ENCODE assay signal across 8 cellular contexts in genomic region chr9:128552744-128553221, GRCh38. TPM values are rescaled to one million over a fixed set of nuclear protein-coding genes. Genes with fewer than 3 reads are reported as not detected.
DNase-seq lines count a peak whose midpoint lies in the region; ATAC-seq and TF ChIP-seq lines count a peak whose summit lies in the region.

No MANE protein-coding gene starts in this region.

- intact Hi-C loops in left ventricle myocardium inferior (cut with micrococcal nuclease) = no loop called here
- intact Hi-C loops in posterior cingulate gyrus (cut with DNase I) = loop anchor here (5.0 kb wide), 1 partner anchor 50 kb away; the partner anchor contains the start of gene GLE1

- no peak overlapping the region for H3K27ac Mint-ChIP-seq in endothelial cell (ENCODE audit: unreplicated experiment)

- peaks cover 88% of the 10 kb centered on the region for H3K4me1 ChIP-seq in left ventricle myocardium inferior

- no peak overlapping the region for H3K4me3 Mint-ChIP-seq in endothelial cell (ENCODE audit: unreplicated experiment)

- no peaks in the 10 kb centered on the region for H3K27me3 ChIP-seq in left ventricle myocardium inferior (ENCODE audit: low read depth)

- no peaks in the 10 kb centered on the region for H3K36me3 Mint-ChIP-seq in endothelial cell (ENCODE audit: low read depth, unreplicated experiment)

- H3K36me3 ChIP-seq in left ventricle myocardium inferior = no peaks in the 10 kb centered on the region

- H3K9me3 ChIP-seq in left ventricle myocardium inferior (replicated peaks) = no peaks in the 10 kb centered on the region

- TF ChIP-seq CTCF in left ventricle myocardium inferior (IDR thresholded peaks at IDR 0.05; ENCODE audit: borderline replicate concordance) = no peak
- TF ChIP-seq CTCF in endothelial cell (IDR thresholded peaks at IDR 0.05; ENCODE audit: unreplicated experiment) = no peak

- H3K9me3 Mint-ChIP-seq in endothelial cell (ENCODE audit: unreplicated experiment) = no peaks in the 10 kb centered on the region

- ATAC-seq in HG02763 (IDR thresholded peaks at IDR 0.05; ENCODE audit: unreplicated experiment) = peak; percentile 26

- peak overlapping the region; percentile 100 for H3K27ac ChIP-seq in left ventricle myocardium inferior (replicated peaks)

- peaks cover 7% of the 10 kb centered on the region for H3K27me3 Mint-ChIP-seq in endothelial cell (ENCODE audit: unreplicated experiment)

- DNase-seq in activated T-cell treated with anti-CD3 and anti-CD28 coated beads for 24 hours (ENCODE audit: low read depth) (peak; percentile 36), NCI-H2171 treated with DMSO at 0.1 percent for 48 hours (lab: John Stamatoyannopoulos, UW) (peak; percentile 54), activated gamma-delta T cell (lab: John Stamatoyannopoulos, UW) (peak; percentile 59), left ventricle myocardium inferior (peak; percentile 59), posterior cingulate gyrus (peak; percentile 38 to 94 (median 55)), endothelial cell (ENCODE audit: low spot score) (no peak)
- DNase-seq in activated T-cell treated with anti-CD3 and anti-CD28 coated beads, Interleukin-2, amount 50 U/mL, for 1 hour = no peak

- H3K4me3 ChIP-seq in left ventricle myocardium inferior = peak overlapping the region; percentile 99

- peaks cover 27% of the 10 kb centered on the region for H3K4me1 Mint-ChIP-seq in endothelial cell (ENCODE audit: unreplicated experiment)

RNA-seq across cellular contexts. Expression of gene SPTAN1, which starts 0.4 kb away (rescaled TPM):
- 269 TPM for total RNA-seq in left ventricle myocardium inferior
- total RNA-seq in endothelial cell (ENCODE audit: unreplicated experiment) = 810 TPM

RNA-seq across cellular contexts. Expression of gene GLE1, which starts 48.3 kb away (rescaled TPM):
- total RNA-seq in left ventricle myocardium inferior (18.8 TPM), endothelial cell (ENCODE audit: unreplicated experiment) (17.5 TPM)

Comparison
In these comparisons a context has a peak if more than half of its experiments do, and no peak if none do; other contexts are left out.
1. DNase-seq: peak in activated T-cell treated with anti-CD3 and anti-CD28 coated beads for 24 hours (single experiment), NCI-H2171 treated with DMSO at 0.1 percent for 48 hours (single experiment), activated gamma-delta T cell (single experiment), left ventricle myocardium inferior (single experiment) and posterior cingulate gyrus (10 of 10); none in activated T-cell treated with anti-CD3 and anti-CD28 coated beads, Interleukin-2, amount 50 U/mL, for 1 hour (single experiment) and endothelial cell (single experiment).